In the genomic region with DNA sequence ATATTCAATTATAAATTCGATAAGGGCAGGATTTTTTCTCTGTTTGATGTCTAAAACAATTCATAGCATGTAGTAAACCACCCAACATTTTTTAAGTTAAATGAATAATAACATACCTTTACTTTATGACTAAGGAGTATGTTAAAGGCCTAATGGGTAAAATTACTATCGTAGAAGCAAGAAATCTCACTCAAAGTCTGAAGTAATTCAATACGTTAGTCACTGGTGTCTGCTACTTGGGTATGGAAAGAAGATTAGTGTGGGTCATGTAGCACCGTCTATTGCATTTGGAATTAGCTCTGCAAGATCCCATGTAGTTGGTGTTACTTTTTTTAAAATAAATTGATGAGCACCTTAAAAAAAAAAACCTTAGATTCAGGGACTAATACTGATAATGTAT, we compare ENCODE assay signal across 29 cellular contexts.
A peak's percentile ranks its signal among the peaks of the same experiment; 100 is the strongest.
DNase-seq lines count a peak whose midpoint lies in the region; ATAC-seq and TF ChIP-seq lines count a peak whose summit lies in the region.
"Had no signal": no experiment of that assay in that cellular context is flagged by ENCODE, and none has a peak within 500 bp of the region (broad histone marks: within the 10 kb centered on the region; RNA-seq: fewer than 3 reads in every experiment).

No MANE protein-coding gene starts in this region.

- DNase-seq in NCI-H2171 treated with DMSO at 0.1 percent for 48 hours (lab: John Stamatoyannopoulos, UW) (peak; percentile 4), NCI-H2171 (lab: John Stamatoyannopoulos, UW) (no peak), PC-3 (peak; percentile 56)
- DNase-seq: 8988T; ACHN; AML-193; BE2C; C1 segment of cervical spinal cord; Caco-2; Calu3; CD4-positive, alpha-beta memory T cell; CD4-positive, alpha-beta T cell; CD4-positive, CD25-positive, alpha-beta regulatory T cell; CD8-positive, alpha-beta memory T cell; CD8-positive, alpha-beta T cell; COR-L47; DMS 273 treated with DMSO at 0.1 percent for 48 hours; DMS153; DMS53; DMS79; DMS79 treated with DMSO at 0.1 percent for 48 hours; DND-41; EL had no signal

- H3K4me3 ChIP-seq in PC-3 (ENCODE audit: low read length), result peak overlapping the region; percentile 33; the same call in 1 of the 2 replicates
- H3K4me3 ChIP-seq: A549; BLaER1; BLaER1 treated with 17β-estradiol and CSF1 and Interleukin-3, amounts not matched to agents 10 nM and 100 nM had no signal

- H3K9ac ChIP-seq in PC-3 (ENCODE audit: low read length), result peak overlapping the region; percentile 51
- H3K9ac ChIP-seq: BLaER1; BLaER1 treated with 17β-estradiol and CSF1 and Interleukin-3, amounts not matched to agents 10 nM and 100 nM had no signal

- TF ChIP-seq CTCF in PC-3 (conservative IDR thresholded peaks at IDR 0.05; ENCODE audit: low read depth, low read length), result no peak

- POLR2A ChIA-PET in PC-3 (lab: Charles Lee; ENCODE audit: unreplicated experiment), result no interaction called here

- H3K4me2 ChIP-seq in PC-3 (ENCODE audit: low read length), result peak overlapping the region; percentile 60
- H3K4me2 ChIP-seq: A549; BLaER1; BLaER1 treated with 17β-estradiol and CSF1 and Interleukin-3, amounts not matched to agents 10 nM and 100 nM had no signal

- no peaks in the 10 kb centered on the region for H4K20me1 ChIP-seq in PC-3 (ENCODE audit: low read length)
- H4K20me1 ChIP-seq: BLaER1; BLaER1 treated with 17β-estradiol and CSF1 and Interleukin-3, amounts not matched to agents 10 nM and 100 nM had no signal

- peaks cover 27% of the 10 kb centered on the region for H3K4me1 ChIP-seq in PC-3 (ENCODE audit: insufficient read depth, low read length)
- H3K4me1 ChIP-seq: A549; BE2C; BLaER1; BLaER1 treated with 17β-estradiol and CSF1 and Interleukin-3, amounts not matched to agents 10 nM and 100 nM; Caco-2 had no signal

- no peak overlapping the region for H2AFZ ChIP-seq in PC-3 (ENCODE audit: low read length)

- H3K27me3 ChIP-seq in PC-3 (ENCODE audit: low read length), result no peaks in the 10 kb centered on the region
- H3K27me3 ChIP-seq: BE2C; BLaER1; BLaER1 treated with 17β-estradiol and CSF1 and Interleukin-3, amounts not matched to agents 10 nM and 100 nM had no signal

- no peaks in the 10 kb centered on the region for H3F3A ChIP-seq in PC-3 (ENCODE audit: low read length, unreplicated experiment)

- H3K27ac ChIP-seq in PC-3 (ENCODE audit: low read length), result peak overlapping the region; percentile 88
- H3K27ac ChIP-seq: 22Rv1; A549; BLaER1; BLaER1 treated with 17β-estradiol and CSF1 and Interleukin-3, amounts not matched to agents 10 nM and 100 nM; C4-2B had no signal

- H3K9me2 ChIP-seq in PC-3 (replicated peaks; ENCODE audit: low read length), result no peaks in the 10 kb centered on the region

- no peaks in the 10 kb centered on the region for H3K36me3 ChIP-seq in PC-3 (ENCODE audit: low read depth, low read length)
- H3K36me3 ChIP-seq: BE2C; BLaER1; BLaER1 treated with 17β-estradiol and CSF1 and Interleukin-3, amounts not matched to agents 10 nM and 100 nM had no signal

- CTCF ChIA-PET in PC-3 (lab: Charles Lee), result no interaction called here

- peak; percentile 72 for ATAC-seq in PC-3
- ATAC-seq in activated CD4-positive, CD25-positive, alpha-beta regulatory T cell treated with anti-CD3 and anti-CD28 coated beads, Interleukin-2, amount 50 U/mL, for 24 hours, result no peak
- ATAC-seq: A549; CD8-positive, alpha-beta T cell had no signal

- intact Hi-C loops in PC-3 (cut with micrococcal nuclease), result no loop called here

- no peaks in the 10 kb centered on the region for H3K9me3 ChIP-seq in PC-3 (ENCODE audit: low read length)
- H3K9me3 ChIP-seq: A549; BE2C; BLaER1; BLaER1 treated with 17β-estradiol and CSF1 and Interleukin-3, amounts not matched to agents 10 nM and 100 nM; Caco-2 had no signal

- no TSS peak for BruUV-seq in PC-3 (replicated peaks; lab: Mats Ljungman, UMichigan)

- no peaks in the 10 kb centered on the region for H3K79me2 ChIP-seq in PC-3 (ENCODE audit: low read length)
